ENCODE assay signal across 1 cellular context in the genomic region with DNA sequence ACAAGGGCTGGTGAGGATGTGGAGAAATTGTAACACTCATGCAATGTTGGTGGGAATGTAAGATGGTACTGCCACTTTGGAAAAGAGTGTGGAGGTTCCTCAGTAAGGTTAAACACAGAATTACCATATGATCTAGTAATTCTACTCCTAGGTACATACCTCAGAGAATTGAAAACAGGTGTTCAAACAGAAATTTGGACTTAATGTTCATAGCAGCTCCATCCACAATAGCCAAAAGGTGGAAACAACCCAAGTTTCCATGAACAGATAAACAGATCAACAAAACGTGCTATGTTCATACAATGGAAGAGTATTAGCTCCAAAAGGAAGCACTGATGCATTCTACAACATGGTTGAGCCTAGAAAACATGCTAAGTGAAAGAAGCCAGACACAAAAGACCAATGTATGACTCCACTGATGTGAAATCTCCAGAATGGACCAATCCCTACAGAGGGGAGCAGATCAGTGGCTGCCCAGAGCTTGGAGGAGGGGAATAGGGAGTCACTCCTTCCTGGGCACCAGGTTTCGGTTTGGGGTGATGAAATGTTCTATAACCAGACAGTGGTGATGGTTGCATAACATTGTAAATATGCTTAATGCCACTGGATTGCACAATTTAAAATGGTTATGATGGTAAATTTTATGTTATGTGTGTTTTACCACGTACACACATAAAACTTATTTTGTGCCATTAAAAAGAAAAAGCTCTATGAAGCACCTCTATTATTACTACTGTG.
TF ChIP-seq lines count a peak whose summit lies in the region.

No MANE protein-coding gene starts in this region.

TF ChIP-seq in HepG2, 621 proteins besides CTCF, POLR2A, EP300 and RAD21 (continued from another document):
- TF ChIP-seq, protein P1, sequence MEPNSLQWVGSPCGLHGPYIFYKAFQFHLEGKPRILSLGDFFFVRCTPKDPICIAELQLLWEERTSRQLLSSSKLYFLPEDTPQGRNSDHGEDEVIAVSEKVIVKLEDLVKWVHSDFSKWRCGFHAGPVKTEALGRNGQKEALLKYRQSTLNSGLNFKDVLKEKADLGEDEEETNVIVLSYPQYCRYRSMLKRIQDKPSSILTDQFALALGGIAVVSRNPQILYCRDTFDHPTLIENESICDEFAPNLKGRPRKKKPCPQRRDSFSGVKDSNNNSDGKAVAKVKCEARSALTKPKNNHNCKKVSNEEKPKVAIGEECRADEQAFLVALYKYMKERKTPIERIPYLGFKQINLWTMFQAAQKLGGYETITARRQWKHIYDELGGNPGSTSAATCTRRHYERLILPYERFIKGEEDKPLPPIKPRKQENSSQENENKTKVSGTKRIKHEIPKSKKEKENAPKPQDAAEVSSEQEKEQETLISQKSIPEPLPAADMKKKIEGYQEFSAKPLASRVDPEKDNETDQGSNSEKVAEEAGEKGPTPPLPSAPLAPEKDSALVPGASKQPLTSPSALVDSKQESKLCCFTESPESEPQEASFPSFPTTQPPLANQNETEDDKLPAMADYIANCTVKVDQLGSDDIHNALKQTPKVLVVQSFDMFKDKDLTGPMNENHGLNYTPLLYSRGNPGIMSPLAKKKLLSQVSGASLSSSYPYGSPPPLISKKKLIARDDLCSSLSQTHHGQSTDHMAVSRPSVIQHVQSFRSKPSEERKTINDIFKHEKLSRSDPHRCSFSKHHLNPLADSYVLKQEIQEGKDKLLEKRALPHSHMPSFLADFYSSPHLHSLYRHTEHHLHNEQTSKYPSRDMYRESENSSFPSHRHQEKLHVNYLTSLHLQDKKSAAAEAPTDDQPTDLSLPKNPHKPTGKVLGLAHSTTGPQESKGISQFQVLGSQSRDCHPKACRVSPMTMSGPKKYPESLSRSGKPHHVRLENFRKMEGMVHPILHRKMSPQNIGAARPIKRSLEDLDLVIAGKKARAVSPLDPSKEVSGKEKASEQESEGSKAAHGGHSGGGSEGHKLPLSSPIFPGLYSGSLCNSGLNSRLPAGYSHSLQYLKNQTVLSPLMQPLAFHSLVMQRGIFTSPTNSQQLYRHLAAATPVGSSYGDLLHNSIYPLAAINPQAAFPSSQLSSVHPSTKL (CRISPR knock-in tag; IDR thresholded peaks at IDR 0.05) = peak; percentile 54; the same call in 1 of the 2 replicates
- no peak for TF ChIP-seq ZMAT3 (CRISPR knock-in tag; conservative IDR thresholded peaks at IDR 0.05)
- no peak for TF ChIP-seq TCF7 (IDR thresholded peaks at IDR 0.05; ENCODE audit: low read depth)
